ENCODE assay signal across 1 cellular context in the genomic region with DNA sequence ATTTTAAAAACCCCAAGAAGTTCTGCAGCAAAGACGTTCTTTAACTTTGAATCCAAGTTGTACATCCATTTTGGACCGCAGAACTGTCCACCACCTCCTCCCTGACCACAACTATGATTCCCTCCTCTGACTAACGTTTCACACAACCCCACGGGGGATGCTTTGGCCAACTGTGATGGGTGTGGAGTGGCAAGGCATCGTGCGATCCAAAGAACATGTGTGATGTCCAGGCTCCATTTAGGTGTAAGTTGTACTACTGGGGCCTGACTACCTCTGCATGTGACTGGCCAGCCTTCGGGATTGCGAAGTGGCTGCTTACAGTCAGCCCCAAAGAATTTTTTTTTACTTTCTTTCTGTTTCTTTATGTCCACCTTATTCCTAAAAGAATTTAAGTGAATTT.
TF ChIP-seq lines count a peak whose summit lies in the region.

No MANE protein-coding gene starts in this region.

TF ChIP-seq in IMR-90, 13 proteins besides CTCF, POLR2A, EP300 and RAD21 (continued from another document):
- TF ChIP-seq, protein P1, sequence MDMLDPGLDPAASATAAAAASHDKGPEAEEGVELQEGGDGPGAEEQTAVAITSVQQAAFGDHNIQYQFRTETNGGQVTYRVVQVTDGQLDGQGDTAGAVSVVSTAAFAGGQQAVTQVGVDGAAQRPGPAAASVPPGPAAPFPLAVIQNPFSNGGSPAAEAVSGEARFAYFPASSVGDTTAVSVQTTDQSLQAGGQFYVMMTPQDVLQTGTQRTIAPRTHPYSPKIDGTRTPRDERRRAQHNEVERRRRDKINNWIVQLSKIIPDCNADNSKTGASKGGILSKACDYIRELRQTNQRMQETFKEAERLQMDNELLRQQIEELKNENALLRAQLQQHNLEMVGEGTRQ (IDR thresholded peaks at IDR 0.05; ENCODE audit: low read depth, low read length), result peak; percentile 51; the same call in 1 of the 2 replicates
- TF ChIP-seq BHLHE40 (IDR thresholded peaks at IDR 0.05; ENCODE audit: low read depth, low read length) (peak; percentile 67), FOS (IDR thresholded peaks at IDR 0.05; ENCODE audit: low read depth, low read length) (peak; percentile 42; the same call in 1 of the 2 replicates)
